ENCODE assay signal across 8 cellular contexts in genomic region chr14:56118611-56119181, GRCh38. TPM values are rescaled to one million over a fixed set of nuclear protein-coding genes. Genes with fewer than 3 reads are reported as not detected.
DNase-seq lines count a peak whose midpoint lies in the region; TF ChIP-seq lines count a peak whose summit lies in the region.

No MANE protein-coding gene starts in this region.

- peak in 10 of 14 donors; percentile 28 to 79 (median 63) for DNase-seq in C1 segment of cervical spinal cord (lab: John Stamatoyannopoulos, UW)
- DNase-seq in GM20000 (ENCODE audit: low spot score), result peak; percentile 44
- peak; percentile 54 for DNase-seq in activated naive CD8-positive, alpha-beta T cell treated with anti-CD3 and anti-CD28 coated beads for 36 hours
- no peak for DNase-seq in right atrium auricular region (ENCODE audit: low spot score)
- no peak for DNase-seq in middle frontal gyrus (ENCODE audit: extremely low spot score, low spot score)
- no peak for DNase-seq in NCI-H2196 treated with DMSO at 0.1 percent for 48 hours (lab: John Stamatoyannopoulos, UW; ENCODE audit: unreplicated experiment)

- H3K9ac ChIP-seq in rectal smooth muscle tissue (ENCODE audit: low read length), result peak overlapping the region; percentile 62

- H3K9me3 Mint-ChIP-seq in activated naive CD8-positive, alpha-beta T cell treated with anti-CD3 and anti-CD28 coated beads for 36 hours, result no peaks in the 10 kb centered on the region

- no peak overlapping the region for H3K27ac Mint-ChIP-seq in activated naive CD8-positive, alpha-beta T cell treated with anti-CD3 and anti-CD28 coated beads for 36 hours

- H3K4me3 Mint-ChIP-seq in activated naive CD8-positive, alpha-beta T cell treated with anti-CD3 and anti-CD28 coated beads for 36 hours, result peak overlapping the region; percentile 26

- TF ChIP-seq CTCF in GM20000 (IDR thresholded peaks at IDR 0.05; ENCODE audit: extremely low read depth, missing control alignments) (no peak), right atrium auricular region (IDR thresholded peaks at IDR 0.05) (no peak)

- peaks cover 32% of the 10 kb centered on the region for H3K27me3 Mint-ChIP-seq in activated naive CD8-positive, alpha-beta T cell treated with anti-CD3 and anti-CD28 coated beads for 36 hours

- H3K4me3 ChIP-seq in right atrium auricular region, result peak overlapping the region; percentile 57 to 93
- H3K4me3 ChIP-seq in rectal smooth muscle tissue (ENCODE audit: low read length), result peak overlapping the region; percentile 71

- H3K4me1 ChIP-seq in right atrium auricular region (peaks cover 0 to 24% of the 10 kb centered on the region in 2 donors), rectal smooth muscle tissue (ENCODE audit: control insufficient read depth, insufficient read depth, low read length) (peaks cover 6% of the 10 kb centered on the region)

- H3K27ac ChIP-seq in KOPT-K1 (ENCODE audit: low read depth, low read length, poor library complexity, severe bottlenecking) (peak overlapping the region; percentile 86), right atrium auricular region (peak overlapping the region; percentile 84 to 88), rectal smooth muscle tissue (ENCODE audit: low read depth, low read length) (peak overlapping the region; percentile 85)

- H3K4me1 Mint-ChIP-seq in activated naive CD8-positive, alpha-beta T cell treated with anti-CD3 and anti-CD28 coated beads for 36 hours, result peaks cover 36% of the 10 kb centered on the region

- H3K9me3 ChIP-seq in KOPT-K1 (ENCODE audit: insufficient read depth, low read length, poor library complexity, severe bottlenecking), result no peaks in the 10 kb centered on the region
- H3K9me3 ChIP-seq in right atrium auricular region, result no peaks in the 10 kb centered on the region

- H3K36me3 ChIP-seq in KOPT-K1 (ENCODE audit: insufficient read depth, low read length), result no peaks in the 10 kb centered on the region
- no peaks in the 10 kb centered on the region for H3K36me3 ChIP-seq in right atrium auricular region
- H3K36me3 ChIP-seq in rectal smooth muscle tissue (ENCODE audit: control insufficient read depth, insufficient read depth, low read length), result no peaks in the 10 kb centered on the region

- H3K27me3 ChIP-seq in right atrium auricular region (no peaks in the 10 kb centered on the region), rectal smooth muscle tissue (ENCODE audit: control insufficient read depth, insufficient read depth, low read length) (no peaks in the 10 kb centered on the region)

- H3K36me3 Mint-ChIP-seq in activated naive CD8-positive, alpha-beta T cell treated with anti-CD3 and anti-CD28 coated beads for 36 hours, result no peaks in the 10 kb centered on the region

RNA-seq across cellular contexts. Expression of gene PELI2, which starts 0.5 kb away (rescaled TPM):
- total RNA-seq in activated naive CD8-positive, alpha-beta T cell treated with anti-CD3 and anti-CD28 coated beads for 36 hours, result 1 to 10 TPM; 2.1 to 2.5 TPM
- 1 to 10 TPM; 4.4 to 7.0 TPM for total RNA-seq in right atrium auricular region

Comparison
In these comparisons a context has a peak if more than half of its experiments do, and no peak if none do; other contexts are left out.
1. DNase-seq: peak in C1 segment of cervical spinal cord (10 of 14), GM20000 (single experiment) and activated naive CD8-positive, alpha-beta T cell treated with anti-CD3 and anti-CD28 coated beads for 36 hours (single experiment); none in right atrium auricular region (single experiment), middle frontal gyrus (single experiment) and NCI-H2196 treated with DMSO at 0.1 percent for 48 hours (single experiment).
2. Peak in every context shown above with its lines, with median percentiles within 50 percentile points of each other: H3K27ac ChIP-seq.